ENCODE assay signal across 26 cellular contexts in genomic region chr3:8911781-8912180, GRCh38.
"Had no signal": no experiment of that assay in that cellular context is flagged by ENCODE, and none has a peak within 500 bp of the region (broad histone marks: within the 10 kb centered on the region; RNA-seq: fewer than 3 reads in every experiment).

No MANE protein-coding gene starts in this region.

- H3K4me1 ChIP-seq: esophagus squamous epithelium, gastrocnemius medialis, left ventricle myocardium inferior, stomach, tibial artery, upper lobe of right lung had no signal

- H3K4me3 ChIP-seq: esophagus squamous epithelium, gastrocnemius medialis, left ventricle myocardium inferior, lung, stomach, tibial artery, upper lobe of right lung had no signal

- H3K4me1 Mint-ChIP-seq: activated CD8-positive, alpha-beta memory T cell treated with anti-CD3 and anti-CD28 coated beads, Interleukin-2, amount 10 ng/mL, durations not matched to agents 7 days and 5 days; nephron; stimulated activated naive B cell treated with anti-CD40 and anti-IgM and Interleukin-4, amounts not matched to agents 10 μg/mL and 1 μg/mL and 100 μg/mL, for 72 hours; WTC11 had no signal

- H3K27me3 ChIP-seq: esophagus squamous epithelium, gastrocnemius medialis, stomach, tibial artery, upper lobe of right lung had no signal

- H3K27ac ChIP-seq: epithelial cell of prostate, esophagus squamous epithelium, gastrocnemius medialis, left ventricle myocardium inferior, stomach, tibial artery, upper lobe of right lung had no signal

- H3K27ac Mint-ChIP-seq: activated CD8-positive, alpha-beta memory T cell treated with anti-CD3 and anti-CD28 coated beads, Interleukin-2, amount 10 ng/mL, durations not matched to agents 7 days and 5 days; activated CD8-positive, alpha-beta T cell treated with anti-CD3 and anti-CD28 coated beads, Interleukin-2, amount 10 ng/mL, durations not matched to agents 7 days and 5 days; activated naive CD4-positive, alpha-beta T cell treated with anti-CD3 and anti-CD28 coated beads, Interleukin-2, amount 50 U/mL, for 72 hours; activated T-cell treated with anti-CD3 and anti-CD28 coated beads, Interleukin-2, amount 50 U/mL, for 72 hours; nephron; stimulated activated naive B cell treated with anti-CD40 and anti-IgM and Interleukin-4, amounts not matched to agents 10 μg/mL and 1 μg/mL and 100 μg/mL, for 72 hours; WTC11 had no signal

- ATAC-seq: activated CD8-positive, alpha-beta memory T cell treated with anti-CD3 and anti-CD28 coated beads, Interleukin-2, amount 10 ng/mL, durations not matched to agents 7 days and 5 days; activated CD8-positive, alpha-beta T cell treated with anti-CD3 and anti-CD28 coated beads, Interleukin-2, amount 10 ng/mL, durations not matched to agents 7 days and 5 days; activated naive CD4-positive, alpha-beta T cell treated with anti-CD3 and anti-CD28 coated beads, Interleukin-2, amount 50 U/mL, for 72 hours; activated T-cell treated with anti-CD3 and anti-CD28 coated beads, Interleukin-2, amount 50 U/mL, for 72 hours; gastrocnemius medialis; right cardiac atrium; stimulated activated naive B cell treated with anti-CD40 and anti-IgM and Interleukin-4, amounts not matched to agents 10 μg/mL and 1 μg/mL and 100 μg/mL, for 72 hours; upper lobe of right lung; WTC11 had no signal

- H3K9me3 ChIP-seq: esophagus squamous epithelium, gastrocnemius medialis, left ventricle myocardium inferior, stomach, tibial artery, upper lobe of right lung had no signal

- H3K4me3 Mint-ChIP-seq: activated CD8-positive, alpha-beta memory T cell treated with anti-CD3 and anti-CD28 coated beads, Interleukin-2, amount 10 ng/mL, durations not matched to agents 7 days and 5 days; activated CD8-positive, alpha-beta T cell treated with anti-CD3 and anti-CD28 coated beads, Interleukin-2, amount 10 ng/mL, durations not matched to agents 7 days and 5 days; activated T-cell treated with anti-CD3 and anti-CD28 coated beads, Interleukin-2, amount 50 U/mL, for 72 hours; nephron; stimulated activated naive B cell treated with anti-CD40 and anti-IgM and Interleukin-4, amounts not matched to agents 10 μg/mL and 1 μg/mL and 100 μg/mL, for 72 hours; WTC11 had no signal

- H3K36me3 ChIP-seq: left ventricle myocardium inferior, tibial artery, upper lobe of right lung had no signal

- FAIRE-seq: bronchial epithelial cell, islet of Langerhans had no signal

- DNase-seq: activated CD4-positive, alpha-beta T cell treated with anti-CD3 and anti-CD28 coated beads for 1 hour; activated CD8-positive, alpha-beta memory T cell treated with anti-CD3 and anti-CD28 coated beads, Interleukin-2, amount 10 ng/mL, durations not matched to agents 7 days and 5 days; activated CD8-positive, alpha-beta T cell treated with anti-CD3 and anti-CD28 coated beads, Interleukin-2, amount 10 ng/mL, durations not matched to agents 7 days and 5 days; activated naive CD4-positive, alpha-beta T cell; activated T-cell treated with anti-CD3 and anti-CD28 coated beads, Interleukin-2, amount 50 U/mL, for 72 hours; dermis blood vessel endothelial cell; effector CD4-positive, alpha-beta T cell; esophagus squamous epithelium; gastrocnemius medialis; glutamatergic neuron; left ventricle myocardium inferior; posterior cingulate gyrus; right cardiac atrium; stimulated activated CD4-positive, alpha-beta T cell treated with anti-CD3 and anti-CD28 coated beads, Interleukin-15, amount 100 ng/mL, for 24 hours; stimulated activated CD4-positive, alpha-beta T cell treated with anti-CD3 and anti-CD28 coated beads, Interleukin-2, amount 100 ng/mL, for 24 hours; stimulated activated naive B cell treated with anti-CD40 and anti-IgM and Interleukin-4, amounts not matched to agents 10 μg/mL and 1 μg/mL and 100 μg/mL, for 72 hours; stomach; tibial artery; upper lobe of right lung had no signal

- H3K27me3 Mint-ChIP-seq: activated CD8-positive, alpha-beta memory T cell treated with anti-CD3 and anti-CD28 coated beads, Interleukin-2, amount 10 ng/mL, durations not matched to agents 7 days and 5 days; stimulated activated naive B cell treated with anti-CD40 and anti-IgM and Interleukin-4, amounts not matched to agents 10 μg/mL and 1 μg/mL and 100 μg/mL, for 72 hours had no signal

- H3K9me3 Mint-ChIP-seq: activated naive CD4-positive, alpha-beta T cell treated with anti-CD3 and anti-CD28 coated beads, Interleukin-2, amount 50 U/mL, for 72 hours; activated T-cell treated with anti-CD3 and anti-CD28 coated beads, Interleukin-2, amount 50 U/mL, for 72 hours; nephron; stimulated activated naive B cell treated with anti-CD40 and anti-IgM and Interleukin-4, amounts not matched to agents 10 μg/mL and 1 μg/mL and 100 μg/mL, for 72 hours; WTC11 had no signal
